Comparison of ENCODE assay signal across 1 cellular context in the genomic region with DNA sequence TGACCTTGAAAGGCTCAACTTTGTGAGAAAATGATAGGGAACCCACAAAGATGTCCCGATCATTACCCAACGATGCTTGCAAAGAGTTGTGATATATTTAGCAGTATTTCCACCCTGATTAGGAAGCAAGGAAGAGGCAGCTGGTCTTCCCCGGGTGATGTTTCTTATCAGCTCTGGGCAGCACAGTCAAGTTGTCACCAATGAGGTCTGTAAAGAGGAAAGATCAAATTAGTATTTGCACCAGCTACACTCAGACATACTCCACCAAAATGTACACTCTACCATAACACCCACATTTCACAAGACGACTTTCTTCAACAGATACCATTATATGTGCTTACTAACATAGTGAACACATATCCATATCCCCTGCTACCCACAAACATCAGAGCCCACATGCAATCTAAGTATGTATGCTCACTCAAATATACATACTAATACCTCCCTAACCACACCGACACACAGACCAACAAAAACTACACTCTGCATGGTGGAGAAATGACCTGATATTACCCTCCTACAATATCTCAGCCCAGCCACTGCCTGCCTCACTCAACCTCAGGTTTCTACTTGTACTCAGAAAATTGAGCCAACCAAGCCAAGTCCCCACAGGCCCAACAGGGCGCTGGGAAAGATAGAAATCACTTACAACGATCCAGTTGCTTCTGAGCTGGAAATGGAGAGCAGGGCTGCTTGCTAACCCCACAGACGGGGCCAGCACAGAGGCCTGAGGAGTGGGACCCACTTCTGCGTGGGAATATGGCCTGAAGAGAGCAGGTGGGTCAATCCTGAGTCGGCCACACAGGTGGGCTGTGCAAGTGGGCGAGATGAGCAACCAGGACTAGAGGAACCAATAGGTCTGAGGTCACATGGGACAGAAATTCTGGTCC.
TF ChIP-seq lines count a peak whose summit lies in the region.

No MANE protein-coding gene starts in this region.

TF ChIP-seq in HepG2, 621 proteins besides CTCF, POLR2A, EP300 and RAD21:
- TF ChIP-seq CEBPG (CRISPR knock-in tag; IDR thresholded peaks at IDR 0.05) = no peak
- no peak for TF ChIP-seq ZNF383 (CRISPR knock-in tag; IDR thresholded peaks at IDR 0.05; ENCODE audit: borderline replicate concordance)
- TF ChIP-seq, protein P1, sequence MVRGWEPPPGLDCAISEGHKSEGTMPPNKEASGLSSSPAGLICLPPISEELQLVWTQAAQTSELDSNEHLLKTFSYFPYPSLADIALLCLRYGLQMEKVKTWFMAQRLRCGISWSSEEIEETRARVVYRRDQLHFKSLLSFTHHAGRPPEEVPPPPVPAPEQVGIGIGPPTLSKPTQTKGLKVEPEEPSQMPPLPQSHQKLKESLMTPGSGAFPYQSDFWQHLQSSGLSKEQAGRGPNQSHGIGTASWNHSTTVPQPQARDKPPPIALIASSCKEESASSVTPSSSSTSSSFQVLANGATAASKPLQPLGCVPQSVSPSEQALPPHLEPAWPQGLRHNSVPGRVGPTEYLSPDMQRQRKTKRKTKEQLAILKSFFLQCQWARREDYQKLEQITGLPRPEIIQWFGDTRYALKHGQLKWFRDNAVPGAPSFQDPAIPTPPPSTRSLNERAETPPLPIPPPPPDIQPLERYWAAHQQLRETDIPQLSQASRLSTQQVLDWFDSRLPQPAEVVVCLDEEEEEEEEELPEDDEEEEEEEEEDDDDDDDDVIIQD (CRISPR knock-in tag; IDR thresholded peaks at IDR 0.05; ENCODE audit: low read depth) = no peak
- TF ChIP-seq, protein P2, sequence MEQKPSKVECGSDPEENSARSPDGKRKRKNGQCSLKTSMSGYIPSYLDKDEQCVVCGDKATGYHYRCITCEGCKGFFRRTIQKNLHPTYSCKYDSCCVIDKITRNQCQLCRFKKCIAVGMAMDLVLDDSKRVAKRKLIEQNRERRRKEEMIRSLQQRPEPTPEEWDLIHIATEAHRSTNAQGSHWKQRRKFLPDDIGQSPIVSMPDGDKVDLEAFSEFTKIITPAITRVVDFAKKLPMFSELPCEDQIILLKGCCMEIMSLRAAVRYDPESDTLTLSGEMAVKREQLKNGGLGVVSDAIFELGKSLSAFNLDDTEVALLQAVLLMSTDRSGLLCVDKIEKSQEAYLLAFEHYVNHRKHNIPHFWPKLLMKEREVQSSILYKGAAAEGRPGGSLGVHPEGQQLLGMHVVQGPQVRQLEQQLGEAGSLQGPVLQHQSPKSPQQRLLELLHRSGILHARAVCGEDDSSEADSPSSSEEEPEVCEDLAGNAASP (CRISPR knock-in tag; IDR thresholded peaks at IDR 0.05; ENCODE audit: borderline replicate concordance) = no peak
- no peak for TF ChIP-seq MBNL3 (CRISPR knock-in tag; conservative IDR thresholded peaks at IDR 0.05)
- TF ChIP-seq, protein P3, sequence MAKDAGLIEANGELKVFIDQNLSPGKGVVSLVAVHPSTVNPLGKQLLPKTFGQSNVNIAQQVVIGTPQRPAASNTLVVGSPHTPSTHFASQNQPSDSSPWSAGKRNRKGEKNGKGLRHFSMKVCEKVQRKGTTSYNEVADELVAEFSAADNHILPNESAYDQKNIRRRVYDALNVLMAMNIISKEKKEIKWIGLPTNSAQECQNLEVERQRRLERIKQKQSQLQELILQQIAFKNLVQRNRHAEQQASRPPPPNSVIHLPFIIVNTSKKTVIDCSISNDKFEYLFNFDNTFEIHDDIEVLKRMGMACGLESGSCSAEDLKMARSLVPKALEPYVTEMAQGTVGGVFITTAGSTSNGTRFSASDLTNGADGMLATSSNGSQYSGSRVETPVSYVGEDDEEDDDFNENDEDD (CRISPR knock-in tag; IDR thresholded peaks at IDR 0.05; ENCODE audit: borderline replicate concordance) = no peak
- TF ChIP-seq MEF2D (CRISPR knock-in tag; IDR thresholded peaks at IDR 0.05) = no peak
- no peak for TF ChIP-seq ZNF788 (CRISPR knock-in tag; IDR thresholded peaks at IDR 0.05; ENCODE audit: borderline replicate concordance)
- TF ChIP-seq, protein P4, sequence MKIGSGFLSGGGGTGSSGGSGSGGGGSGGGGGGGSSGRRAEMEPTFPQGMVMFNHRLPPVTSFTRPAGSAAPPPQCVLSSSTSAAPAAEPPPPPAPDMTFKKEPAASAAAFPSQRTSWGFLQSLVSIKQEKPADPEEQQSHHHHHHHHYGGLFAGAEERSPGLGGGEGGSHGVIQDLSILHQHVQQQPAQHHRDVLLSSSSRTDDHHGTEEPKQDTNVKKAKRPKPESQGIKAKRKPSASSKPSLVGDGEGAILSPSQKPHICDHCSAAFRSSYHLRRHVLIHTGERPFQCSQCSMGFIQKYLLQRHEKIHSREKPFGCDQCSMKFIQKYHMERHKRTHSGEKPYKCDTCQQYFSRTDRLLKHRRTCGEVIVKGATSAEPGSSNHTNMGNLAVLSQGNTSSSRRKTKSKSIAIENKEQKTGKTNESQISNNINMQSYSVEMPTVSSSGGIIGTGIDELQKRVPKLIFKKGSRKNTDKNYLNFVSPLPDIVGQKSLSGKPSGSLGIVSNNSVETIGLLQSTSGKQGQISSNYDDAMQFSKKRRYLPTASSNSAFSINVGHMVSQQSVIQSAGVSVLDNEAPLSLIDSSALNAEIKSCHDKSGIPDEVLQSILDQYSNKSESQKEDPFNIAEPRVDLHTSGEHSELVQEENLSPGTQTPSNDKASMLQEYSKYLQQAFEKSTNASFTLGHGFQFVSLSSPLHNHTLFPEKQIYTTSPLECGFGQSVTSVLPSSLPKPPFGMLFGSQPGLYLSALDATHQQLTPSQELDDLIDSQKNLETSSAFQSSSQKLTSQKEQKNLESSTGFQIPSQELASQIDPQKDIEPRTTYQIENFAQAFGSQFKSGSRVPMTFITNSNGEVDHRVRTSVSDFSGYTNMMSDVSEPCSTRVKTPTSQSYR (CRISPR knock-in tag; IDR thresholded peaks at IDR 0.05; ENCODE audit: borderline replicate concordance) = no peak
- TF ChIP-seq, protein P5, sequence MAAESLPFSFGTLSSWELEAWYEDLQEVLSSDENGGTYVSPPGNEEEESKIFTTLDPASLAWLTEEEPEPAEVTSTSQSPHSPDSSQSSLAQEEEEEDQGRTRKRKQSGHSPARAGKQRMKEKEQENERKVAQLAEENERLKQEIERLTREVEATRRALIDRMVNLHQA (CRISPR knock-in tag; IDR thresholded peaks at IDR 0.05) = no peak
- TF ChIP-seq MIER2 (CRISPR knock-in tag; IDR thresholded peaks at IDR 0.05) = no peak
- TF ChIP-seq FOXK1 (CRISPR knock-in tag; IDR thresholded peaks at IDR 0.05; ENCODE audit: borderline replicate concordance, low read depth) = no peak
- TF ChIP-seq NR2F2 (IDR thresholded peaks at IDR 0.05; ENCODE audit: borderline replicate concordance, low read depth) = no peak
- TF ChIP-seq ZNF136 (CRISPR knock-in tag; IDR thresholded peaks at IDR 0.05; ENCODE audit: low read depth) = no peak
